30 cellular contexts compared by ENCODE assay signal in the genomic region with DNA sequence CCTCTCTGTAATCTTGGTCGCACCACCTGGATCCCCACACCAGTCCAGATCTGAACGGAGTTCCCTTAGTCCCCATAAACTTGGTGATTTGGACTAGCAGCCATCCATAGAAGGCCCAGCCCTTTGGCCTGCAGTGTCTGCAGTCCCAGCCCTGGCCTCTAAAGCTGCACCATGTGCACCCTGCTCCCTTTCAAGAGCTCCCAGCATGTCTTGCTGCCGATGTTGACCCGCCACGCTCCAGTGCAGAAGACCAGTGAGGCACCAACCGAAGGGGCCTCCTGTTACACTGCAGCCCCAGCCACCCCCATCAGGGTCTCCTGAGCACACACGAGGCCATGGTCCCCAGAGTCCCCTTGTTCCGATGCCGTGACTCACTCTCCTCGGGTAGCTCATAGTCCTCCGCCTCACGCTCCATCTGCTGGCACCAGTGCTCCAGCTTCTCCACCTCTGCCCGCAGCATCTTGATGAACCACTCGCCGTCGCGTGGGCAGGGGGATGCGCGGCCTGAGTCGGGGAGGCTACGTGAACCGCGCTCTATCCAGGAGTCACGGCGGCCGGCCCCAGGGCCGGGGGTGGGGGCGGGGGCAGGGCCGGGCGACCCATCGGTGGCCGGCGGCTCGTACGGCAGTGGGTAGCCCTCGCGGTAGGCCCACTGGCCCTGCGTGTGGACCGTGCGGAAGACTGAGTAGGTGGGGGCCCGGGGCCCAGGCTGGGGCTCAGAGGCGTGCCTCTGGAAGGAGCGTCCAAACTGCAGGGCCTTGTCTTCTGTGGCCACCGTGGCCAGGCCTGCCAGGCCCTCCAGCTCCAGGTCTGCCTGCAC. TPM values are rescaled to one million over a fixed set of nuclear protein-coding genes. Genes with fewer than 3 reads are reported as not detected.
A peak's percentile ranks its signal among the peaks of the same experiment; 100 is the strongest.
DNase-seq lines count a peak whose midpoint lies in the region; TF ChIP-seq lines count a peak whose summit lies in the region.
"Had no signal": no experiment of that assay in that cellular context is flagged by ENCODE, and none has a peak within 500 bp of the region (broad histone marks: within the 10 kb centered on the region; RNA-seq: fewer than 3 reads in every experiment).

No MANE protein-coding gene starts in this region.

- CTCF ChIA-PET in activated CD4-positive, alpha-beta memory T cell treated with anti-CD3 and anti-CD28 coated beads for 36 hours (lab: Charles Lee): interaction anchor here (4.1 to 6.8 kb wide), 2 partner anchors 9 to 15 kb away, joined by 15 to 82 read pairs; a partner anchor contains a TSS

- H3K4me1 Mint-ChIP-seq in T-helper 1 cell treated with Interleukin-12 subunit alpha and Interleukin-12 subunit beta and Interleukin-4 antibody, amounts not matched to agents 30 μg/mL and 1 μg/mL, for 36 hours (ENCODE audit: low read depth): peaks cover 20% of the 10 kb centered on the region
- peaks cover 33% of the 10 kb centered on the region for H3K4me1 Mint-ChIP-seq in dendritic cell treated with granulocyte-macrophage colony-stimulating factor and Interleukin-4, amounts not matched to agents 40 ng/mL and 50 ng/mL, for 4 days (ENCODE audit: low read depth)
- H3K4me1 Mint-ChIP-seq in nephron: no peaks in the 10 kb centered on the region
- H3K4me1 Mint-ChIP-seq in activated CD4-positive, alpha-beta memory T cell treated with anti-CD3 and anti-CD28 coated beads for 36 hours (ENCODE audit: low read depth): peaks cover 18% of the 10 kb centered on the region

- no peaks in the 10 kb centered on the region for H3K9me3 ChIP-seq in BE2C
- H3K9me3 ChIP-seq: heart right ventricle, pancreas, SJCRH30, suprapubic skin had no signal

- TF ChIP-seq CTCF in nephron (IDR thresholded peaks at IDR 0.05; ENCODE audit: unreplicated experiment in 3 of 3) (no peak), BE2C (IDR thresholded peaks at IDR 0.05; ENCODE audit: low read depth, low read length) (no peak)

- H3K9me3 Mint-ChIP-seq in T-helper 1 cell treated with Interleukin-12 subunit alpha and Interleukin-12 subunit beta and Interleukin-4 antibody, amounts not matched to agents 30 μg/mL and 1 μg/mL, for 36 hours: no peaks in the 10 kb centered on the region
- no peaks in the 10 kb centered on the region for H3K9me3 Mint-ChIP-seq in dendritic cell treated with granulocyte-macrophage colony-stimulating factor and Interleukin-4, amounts not matched to agents 40 ng/mL and 50 ng/mL, for 4 days
- H3K9me3 Mint-ChIP-seq in nephron: no peaks in the 10 kb centered on the region
- no peaks in the 10 kb centered on the region for H3K9me3 Mint-ChIP-seq in activated CD4-positive, alpha-beta memory T cell treated with anti-CD3 and anti-CD28 coated beads for 36 hours
- H3K9me3 Mint-ChIP-seq: activated CD4-positive, alpha-beta memory T cell treated with anti-CD3 and anti-CD28 coated beads, Interleukin-2, amount 10 ng/mL, durations not matched to agents 7 days and 5 days; HFFc6; IgD-negative memory B cell; nephron progenitor cell had no signal

- POLR2A ChIA-PET in activated CD4-positive, alpha-beta memory T cell treated with anti-CD3 and anti-CD28 coated beads for 36 hours (lab: Charles Lee): no interaction called here

- no peaks in the 10 kb centered on the region for H3K36me3 ChIP-seq in H7 (replicated peaks; ENCODE audit: control insufficient read depth, insufficient read depth, low read length)
- no peaks in the 10 kb centered on the region for H3K36me3 ChIP-seq in BE2C
- H3K36me3 ChIP-seq: heart right ventricle, pancreas, SJCRH30, suprapubic skin had no signal

- peaks cover 35% of the 10 kb centered on the region for H3K27me3 Mint-ChIP-seq in T-helper 1 cell treated with Interleukin-12 subunit alpha and Interleukin-12 subunit beta and Interleukin-4 antibody, amounts not matched to agents 30 μg/mL and 1 μg/mL, for 36 hours (ENCODE audit: low read depth)
- H3K27me3 Mint-ChIP-seq in dendritic cell treated with granulocyte-macrophage colony-stimulating factor and Interleukin-4, amounts not matched to agents 40 ng/mL and 50 ng/mL, for 4 days: peaks cover 36% of the 10 kb centered on the region
- H3K27me3 Mint-ChIP-seq in nephron (ENCODE audit: low read depth): peaks cover 58% of the 10 kb centered on the region
- H3K27me3 Mint-ChIP-seq in activated CD4-positive, alpha-beta memory T cell treated with anti-CD3 and anti-CD28 coated beads for 36 hours: peaks cover 14% of the 10 kb centered on the region

- H3K4me3 ChIP-seq in H7 (ENCODE audit: insufficient read depth, low read depth, low read length) (no peak overlapping the region), BE2C (ENCODE audit: low read depth, low read length) (no peak overlapping the region)
- H3K4me3 ChIP-seq: heart right ventricle, pancreas, SJCRH30, skin epidermis, suprapubic skin had no signal

- H3K4me1 ChIP-seq in BE2C: no peaks in the 10 kb centered on the region
- H3K4me1 ChIP-seq: SJCRH30 had no signal

- no peak overlapping the region for H3K4me3 Mint-ChIP-seq in T-helper 1 cell treated with Interleukin-12 subunit alpha and Interleukin-12 subunit beta and Interleukin-4 antibody, amounts not matched to agents 30 μg/mL and 1 μg/mL, for 36 hours
- no peak overlapping the region for H3K4me3 Mint-ChIP-seq in dendritic cell treated with granulocyte-macrophage colony-stimulating factor and Interleukin-4, amounts not matched to agents 40 ng/mL and 50 ng/mL, for 4 days
- peak overlapping the region; percentile 61 to 73 (median 64) for H3K4me3 Mint-ChIP-seq in nephron
- H3K4me3 Mint-ChIP-seq in activated CD4-positive, alpha-beta memory T cell treated with anti-CD3 and anti-CD28 coated beads for 36 hours: no peak overlapping the region
- H3K4me3 Mint-ChIP-seq: activated CD4-positive, alpha-beta memory T cell treated with anti-CD3 and anti-CD28 coated beads, Interleukin-2, amount 10 ng/mL, durations not matched to agents 7 days and 5 days; HFFc6 had no signal

- DNase-seq in T-helper 1 cell: no peak
- peak; percentile 30 for DNase-seq in H7
- no peak for DNase-seq in amniotic stem cell (lab: John Stamatoyannopoulos, UW)
- no peak for DNase-seq in BE2C
- DNase-seq in activated CD4-positive, alpha-beta memory T cell treated with anti-CD3 and anti-CD28 coated beads for 36 hours: no peak
- DNase-seq: 8988T; activated CD4-positive, alpha-beta memory T cell treated with anti-CD3 and anti-CD28 coated beads, Interleukin-2, amount 10 ng/mL, durations not matched to agents 7 days and 5 days; activated CD4-positive, CD25-positive, alpha-beta regulatory T cell treated with anti-CD3 and anti-CD28 coated beads, Interleukin-2, amount 50 U/mL, for 72 hours; activated CD8-positive, alpha-beta memory T cell treated with anti-CD3 and anti-CD28 coated beads, Interleukin-2, amount 50 U/mL, for 48 hours; activated gamma-delta T cell; cerebellar nuclear complex; GOT3; heart right ventricle; HFFc6; kidney; left ventricle myocardium superior; NCI-H1092 treated with DMSO at 0.1 percent for 48 hours; NCI-H187 treated with DMSO at 0.1 percent for 48 hours; NCI-H2171; NCI-H82; nephron progenitor cell; SJCRH30; stimulated activated naive CD4-positive, alpha-beta T cell treated with Interleukin-2 at 50 U/mL for 16 hours had no signal

- peak overlapping the region; percentile 37 for H3K27ac Mint-ChIP-seq in T-helper 1 cell treated with Interleukin-12 subunit alpha and Interleukin-12 subunit beta and Interleukin-4 antibody, amounts not matched to agents 30 μg/mL and 1 μg/mL, for 36 hours
- H3K27ac Mint-ChIP-seq in dendritic cell treated with granulocyte-macrophage colony-stimulating factor and Interleukin-4, amounts not matched to agents 40 ng/mL and 50 ng/mL, for 4 days: peak overlapping the region; percentile 37
- no peak overlapping the region for H3K27ac Mint-ChIP-seq in nephron
- H3K27ac Mint-ChIP-seq in activated CD4-positive, alpha-beta memory T cell treated with anti-CD3 and anti-CD28 coated beads for 36 hours: no peak overlapping the region
- H3K27ac Mint-ChIP-seq: activated CD4-positive, alpha-beta memory T cell treated with anti-CD3 and anti-CD28 coated beads, Interleukin-2, amount 10 ng/mL, durations not matched to agents 7 days and 5 days; HFFc6; nephron progenitor cell had no signal

- intact Hi-C loops in dendritic cell treated with granulocyte-macrophage colony-stimulating factor and Interleukin-4, amounts not matched to agents 40 ng/mL and 50 ng/mL, for 4 days (cut with micrococcal nuclease): no loop called here
- intact Hi-C loops in activated CD4-positive, alpha-beta memory T cell treated with anti-CD3 and anti-CD28 coated beads for 36 hours (cut with micrococcal nuclease): loop anchor here (10.0 kb wide), 2 partner anchors 116 to 686 kb away; a partner anchor contains a TSS

- H3K36me3 Mint-ChIP-seq in T-helper 1 cell treated with Interleukin-12 subunit alpha and Interleukin-12 subunit beta and Interleukin-4 antibody, amounts not matched to agents 30 μg/mL and 1 μg/mL, for 36 hours (ENCODE audit: low read depth): peaks cover 8% of the 10 kb centered on the region
- H3K36me3 Mint-ChIP-seq in dendritic cell treated with granulocyte-macrophage colony-stimulating factor and Interleukin-4, amounts not matched to agents 40 ng/mL and 50 ng/mL, for 4 days (ENCODE audit: low read depth): no peaks in the 10 kb centered on the region
- H3K36me3 Mint-ChIP-seq in nephron (ENCODE audit: low read depth): no peaks in the 10 kb centered on the region
- no peaks in the 10 kb centered on the region for H3K36me3 Mint-ChIP-seq in activated CD4-positive, alpha-beta memory T cell treated with anti-CD3 and anti-CD28 coated beads for 36 hours

- peaks cover 30% of the 10 kb centered on the region for H3K27me3 ChIP-seq in H7 (ENCODE audit: control insufficient read depth, insufficient read depth, low read length)
- H3K27me3 ChIP-seq in BE2C: no peaks in the 10 kb centered on the region
- H3K27me3 ChIP-seq: pancreas, SJCRH30 had no signal

RNA-seq across cellular contexts. Expression of a gene that starts 8.9 kb away (rescaled TPM):
- total RNA-seq in H7 (2014; rRNA removed; shearing (Covaris generic)): 39.8 and 55.4 TPM in 2 replicates
- polyA plus RNA-seq in BE2C (2012; ENCODE audit: insufficient read depth, insufficient read length, low read depth): 31.6 TPM
- 10 to 100 TPM; 46.5 to 46.7 TPM for total RNA-seq in activated CD4-positive, alpha-beta memory T cell treated with anti-CD3 and anti-CD28 coated beads for 36 hours

Comparison
In these comparisons a context has a peak if more than half of its experiments do, and no peak if none do; other contexts are left out.
1. H3K27ac Mint-ChIP-seq: peak in T-helper 1 cell treated with Interleukin-12 subunit alpha and Interleukin-12 subunit beta and Interleukin-4 antibody, amounts not matched to agents 30 μg/mL and 1 μg/mL, for 36 hours (single experiment) and dendritic cell treated with granulocyte-macrophage colony-stimulating factor and Interleukin-4, amounts not matched to agents 40 ng/mL and 50 ng/mL, for 4 days (single experiment); none in nephron (0 of 3) and activated CD4-positive, alpha-beta memory T cell treated with anti-CD3 and anti-CD28 coated beads for 36 hours (single experiment).
2. H3K4me3 Mint-ChIP-seq: peak in nephron (3 of 3); none in T-helper 1 cell treated with Interleukin-12 subunit alpha and Interleukin-12 subunit beta and Interleukin-4 antibody, amounts not matched to agents 30 μg/mL and 1 μg/mL, for 36 hours (single experiment), dendritic cell treated with granulocyte-macrophage colony-stimulating factor and Interleukin-4, amounts not matched to agents 40 ng/mL and 50 ng/mL, for 4 days (single experiment) and activated CD4-positive, alpha-beta memory T cell treated with anti-CD3 and anti-CD28 coated beads for 36 hours (single experiment).